ENCODE assay signal across 1 cellular context in genomic region chr2:162107361-162107901, GRCh38.
TF ChIP-seq lines count a peak whose summit lies in the region.

No MANE protein-coding gene starts in this region.

TF ChIP-seq in HepG2, 621 proteins besides CTCF, POLR2A, EP300 and RAD21 (continued from another document and continues in another):
- TF ChIP-seq ADNP (CRISPR knock-in tag; IDR thresholded peaks at IDR 0.05) = no peak
- no peak for TF ChIP-seq NBN (conservative IDR thresholded peaks at IDR 0.05)
- TF ChIP-seq, protein P1, sequence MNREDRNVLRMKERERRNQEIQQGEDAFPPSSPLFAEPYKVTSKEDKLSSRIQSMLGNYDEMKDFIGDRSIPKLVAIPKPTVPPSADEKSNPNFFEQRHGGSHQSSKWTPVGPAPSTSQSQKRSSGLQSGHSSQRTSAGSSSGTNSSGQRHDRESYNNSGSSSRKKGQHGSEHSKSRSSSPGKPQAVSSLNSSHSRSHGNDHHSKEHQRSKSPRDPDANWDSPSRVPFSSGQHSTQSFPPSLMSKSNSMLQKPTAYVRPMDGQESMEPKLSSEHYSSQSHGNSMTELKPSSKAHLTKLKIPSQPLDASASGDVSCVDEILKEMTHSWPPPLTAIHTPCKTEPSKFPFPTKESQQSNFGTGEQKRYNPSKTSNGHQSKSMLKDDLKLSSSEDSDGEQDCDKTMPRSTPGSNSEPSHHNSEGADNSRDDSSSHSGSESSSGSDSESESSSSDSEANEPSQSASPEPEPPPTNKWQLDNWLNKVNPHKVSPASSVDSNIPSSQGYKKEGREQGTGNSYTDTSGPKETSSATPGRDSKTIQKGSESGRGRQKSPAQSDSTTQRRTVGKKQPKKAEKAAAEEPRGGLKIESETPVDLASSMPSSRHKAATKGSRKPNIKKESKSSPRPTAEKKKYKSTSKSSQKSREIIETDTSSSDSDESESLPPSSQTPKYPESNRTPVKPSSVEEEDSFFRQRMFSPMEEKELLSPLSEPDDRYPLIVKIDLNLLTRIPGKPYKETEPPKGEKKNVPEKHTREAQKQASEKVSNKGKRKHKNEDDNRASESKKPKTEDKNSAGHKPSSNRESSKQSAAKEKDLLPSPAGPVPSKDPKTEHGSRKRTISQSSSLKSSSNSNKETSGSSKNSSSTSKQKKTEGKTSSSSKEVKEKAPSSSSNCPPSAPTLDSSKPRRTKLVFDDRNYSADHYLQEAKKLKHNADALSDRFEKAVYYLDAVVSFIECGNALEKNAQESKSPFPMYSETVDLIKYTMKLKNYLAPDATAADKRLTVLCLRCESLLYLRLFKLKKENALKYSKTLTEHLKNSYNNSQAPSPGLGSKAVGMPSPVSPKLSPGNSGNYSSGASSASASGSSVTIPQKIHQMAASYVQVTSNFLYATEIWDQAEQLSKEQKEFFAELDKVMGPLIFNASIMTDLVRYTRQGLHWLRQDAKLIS (CRISPR knock-in tag; IDR thresholded peaks at IDR 0.05) = no peak
- TF ChIP-seq GATA4 (IDR thresholded peaks at IDR 0.05; ENCODE audit: borderline replicate concordance, low read depth) = no peak
- TF ChIP-seq HDAC1 (CRISPR knock-in tag; IDR thresholded peaks at IDR 0.05) = peak; percentile 52; the same call in 1 of the 2 replicates
- TF ChIP-seq ZNF674 (CRISPR knock-in tag; IDR thresholded peaks at IDR 0.05; ENCODE audit: low read depth) = no peak
- no peak for TF ChIP-seq USF2 (IDR thresholded peaks at IDR 0.05; ENCODE audit: low read depth, low read length)
- no peak for TF ChIP-seq USF2 (CRISPR knock-in tag; IDR thresholded peaks at IDR 0.05; ENCODE audit: borderline replicate concordance)
- TF ChIP-seq MTA3 (CRISPR knock-in tag; IDR thresholded peaks at IDR 0.05) = no peak
- no peak for TF ChIP-seq ZNF33B (CRISPR knock-in tag; IDR thresholded peaks at IDR 0.05)
- TF ChIP-seq, protein P2, sequence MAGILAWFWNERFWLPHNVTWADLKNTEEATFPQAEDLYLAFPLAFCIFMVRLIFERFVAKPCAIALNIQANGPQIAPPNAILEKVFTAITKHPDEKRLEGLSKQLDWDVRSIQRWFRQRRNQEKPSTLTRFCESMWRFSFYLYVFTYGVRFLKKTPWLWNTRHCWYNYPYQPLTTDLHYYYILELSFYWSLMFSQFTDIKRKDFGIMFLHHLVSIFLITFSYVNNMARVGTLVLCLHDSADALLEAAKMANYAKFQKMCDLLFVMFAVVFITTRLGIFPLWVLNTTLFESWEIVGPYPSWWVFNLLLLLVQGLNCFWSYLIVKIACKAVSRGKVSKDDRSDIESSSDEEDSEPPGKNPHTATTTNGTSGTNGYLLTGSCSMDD (CRISPR knock-in tag; IDR thresholded peaks at IDR 0.05) = no peak
- TF ChIP-seq LBX2 (CRISPR knock-in tag; IDR thresholded peaks at IDR 0.05; ENCODE audit: borderline replicate concordance) = no peak
- no peak; the same call in 1 of the 2 replicates for TF ChIP-seq REPIN1 (CRISPR knock-in tag; IDR thresholded peaks at IDR 0.05; ENCODE audit: borderline replicate concordance, low read depth)
- no peak for TF ChIP-seq ZNF749 (CRISPR knock-in tag; IDR thresholded peaks at IDR 0.05; ENCODE audit: borderline replicate concordance)
- no peak for TF ChIP-seq ZNF124 (CRISPR knock-in tag; IDR thresholded peaks at IDR 0.05)
- peak; percentile 37; the same call in 1 of the 2 replicates for TF ChIP-seq NR2F6 (IDR thresholded peaks at IDR 0.05)
- TF ChIP-seq NR2F6 (CRISPR knock-in tag; IDR thresholded peaks at IDR 0.05) = peak; percentile 63
- TF ChIP-seq ZNF335 (CRISPR knock-in tag; IDR thresholded peaks at IDR 0.05) = no peak
- TF ChIP-seq SKI (IDR thresholded peaks at IDR 0.05; ENCODE audit: partially characterized antibody) = peak; percentile 36
- TF ChIP-seq, protein P3, sequence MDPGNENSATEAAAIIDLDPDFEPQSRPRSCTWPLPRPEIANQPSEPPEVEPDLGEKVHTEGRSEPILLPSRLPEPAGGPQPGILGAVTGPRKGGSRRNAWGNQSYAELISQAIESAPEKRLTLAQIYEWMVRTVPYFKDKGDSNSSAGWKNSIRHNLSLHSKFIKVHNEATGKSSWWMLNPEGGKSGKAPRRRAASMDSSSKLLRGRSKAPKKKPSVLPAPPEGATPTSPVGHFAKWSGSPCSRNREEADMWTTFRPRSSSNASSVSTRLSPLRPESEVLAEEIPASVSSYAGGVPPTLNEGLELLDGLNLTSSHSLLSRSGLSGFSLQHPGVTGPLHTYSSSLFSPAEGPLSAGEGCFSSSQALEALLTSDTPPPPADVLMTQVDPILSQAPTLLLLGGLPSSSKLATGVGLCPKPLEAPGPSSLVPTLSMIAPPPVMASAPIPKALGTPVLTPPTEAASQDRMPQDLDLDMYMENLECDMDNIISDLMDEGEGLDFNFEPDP (CRISPR knock-in tag; conservative IDR thresholded peaks at IDR 0.05) = no peak
- TF ChIP-seq CCAR2 (optimal IDR thresholded peaks at IDR 0.05; ENCODE audit: low read depth, low read length) = no peak
- TF ChIP-seq ZNF329 (CRISPR knock-in tag; IDR thresholded peaks at IDR 0.05; ENCODE audit: low read depth) = no peak
- TF ChIP-seq CREB3 (CRISPR knock-in tag; IDR thresholded peaks at IDR 0.05) = no peak
- no peak for TF ChIP-seq ZNF354B (CRISPR knock-in tag; IDR thresholded peaks at IDR 0.05)
- TF ChIP-seq, protein P4, sequence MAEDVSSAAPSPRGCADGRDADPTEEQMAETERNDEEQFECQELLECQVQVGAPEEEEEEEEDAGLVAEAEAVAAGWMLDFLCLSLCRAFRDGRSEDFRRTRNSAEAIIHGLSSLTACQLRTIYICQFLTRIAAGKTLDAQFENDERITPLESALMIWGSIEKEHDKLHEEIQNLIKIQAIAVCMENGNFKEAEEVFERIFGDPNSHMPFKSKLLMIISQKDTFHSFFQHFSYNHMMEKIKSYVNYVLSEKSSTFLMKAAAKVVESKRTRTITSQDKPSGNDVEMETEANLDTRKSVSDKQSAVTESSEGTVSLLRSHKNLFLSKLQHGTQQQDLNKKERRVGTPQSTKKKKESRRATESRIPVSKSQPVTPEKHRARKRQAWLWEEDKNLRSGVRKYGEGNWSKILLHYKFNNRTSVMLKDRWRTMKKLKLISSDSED (CRISPR knock-in tag; IDR thresholded peaks at IDR 0.05) = no peak
- no peak for TF ChIP-seq TEF (CRISPR knock-in tag; IDR thresholded peaks at IDR 0.05)
- no peak for TF ChIP-seq CREB1 (IDR thresholded peaks at IDR 0.05)
- TF ChIP-seq CREB1 (CRISPR knock-in tag; IDR thresholded peaks at IDR 0.05) = no peak; the same call in 1 of the 2 replicates
- TF ChIP-seq FOSL2 (CRISPR knock-in tag; IDR thresholded peaks at IDR 0.05) = no peak
- no peak for TF ChIP-seq ZNF782 (CRISPR knock-in tag; IDR thresholded peaks at IDR 0.05; ENCODE audit: borderline replicate concordance)
- no peak for TF ChIP-seq SRSF1 (optimal IDR thresholded peaks at IDR 0.05; ENCODE audit: low read depth, low read length)
- no peak for TF ChIP-seq HOXD1 (CRISPR knock-in tag; IDR thresholded peaks at IDR 0.05)
- TF ChIP-seq, protein P5, sequence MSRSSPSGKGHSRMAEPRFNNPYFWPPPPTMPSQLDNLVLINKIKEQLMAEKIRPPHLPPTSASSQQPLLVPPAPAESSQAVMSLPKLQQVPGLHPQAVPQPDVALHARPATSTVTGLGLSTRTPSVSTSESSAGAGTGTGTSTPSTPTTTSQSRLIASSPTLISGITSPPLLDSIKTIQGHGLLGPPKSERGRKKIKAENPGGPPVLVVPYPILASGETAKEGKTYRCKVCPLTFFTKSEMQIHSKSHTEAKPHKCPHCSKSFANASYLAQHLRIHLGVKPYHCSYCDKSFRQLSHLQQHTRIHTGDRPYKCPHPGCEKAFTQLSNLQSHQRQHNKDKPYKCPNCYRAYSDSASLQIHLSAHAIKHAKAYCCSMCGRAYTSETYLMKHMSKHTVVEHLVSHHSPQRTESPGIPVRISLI (CRISPR knock-in tag; IDR thresholded peaks at IDR 0.05; ENCODE audit: borderline replicate concordance) = peak; percentile 52; the same call in 1 of the 2 replicates
- TF ChIP-seq PHF8 (CRISPR knock-in tag; IDR thresholded peaks at IDR 0.05) = no peak
- no peak for TF ChIP-seq DMAP1 (CRISPR knock-in tag; IDR thresholded peaks at IDR 0.05)
- TF ChIP-seq ARID3A (IDR thresholded peaks at IDR 0.05; ENCODE audit: low read depth, low read length) = peak; percentile 58
- no peak for TF ChIP-seq ZSCAN29 (CRISPR knock-in tag; conservative IDR thresholded peaks at IDR 0.05)
- no peak for TF ChIP-seq SPEN (CRISPR knock-in tag; IDR thresholded peaks at IDR 0.05; ENCODE audit: low read depth)
- TF ChIP-seq HIC2 (CRISPR knock-in tag; IDR thresholded peaks at IDR 0.05; ENCODE audit: low read depth) = no peak
- no peak for TF ChIP-seq YEATS2 (CRISPR knock-in tag; IDR thresholded peaks at IDR 0.05; ENCODE audit: borderline replicate concordance)
- 0 out of 2 replicates have a peak, but pooled peaks have one; percentile 33 for TF ChIP-seq ESRRA (CRISPR knock-in tag; IDR thresholded peaks at IDR 0.05; ENCODE audit: low read depth)
- no peak for TF ChIP-seq ZNF232 (CRISPR knock-in tag; IDR thresholded peaks at IDR 0.05; ENCODE audit: borderline replicate concordance)
